19 cellular contexts compared by ENCODE assay signal in genomic region chr5:179568731-179569130, GRCh38. TPM values are rescaled to one million over a fixed set of nuclear protein-coding genes. Genes with fewer than 3 reads are reported as not detected.
A peak's percentile ranks its signal among the peaks of the same experiment; 100 is the strongest.
DNase-seq lines count a peak whose midpoint lies in the region; ATAC-seq, FAIRE-seq and TF ChIP-seq lines count a peak whose summit lies in the region.
"Had no signal": no experiment of that assay in that cellular context is flagged by ENCODE, and none has a peak within 500 bp of the region (broad histone marks: within the 10 kb centered on the region; RNA-seq: fewer than 3 reads in every experiment).

No MANE protein-coding gene starts in this region.

- no peaks in the 10 kb centered on the region for H3K79me2 ChIP-seq in endothelial cell of umbilical vein (ENCODE audit: control insufficient read depth, insufficient read depth, low read length)

- no peak overlapping the region for H3K4me3 Mint-ChIP-seq in activated CD4-positive, alpha-beta memory T cell treated with anti-CD3 and anti-CD28 coated beads, Interleukin-2, amount 10 ng/mL, durations not matched to agents 7 days and 5 days
- no peak overlapping the region for H3K4me3 Mint-ChIP-seq in activated CD4-positive, alpha-beta memory T cell treated with anti-CD3 and anti-CD28 coated beads for 36 hours
- no peak overlapping the region for H3K4me3 Mint-ChIP-seq in T-cell
- no peak overlapping the region for H3K4me3 Mint-ChIP-seq in nephron progenitor cell
- H3K4me3 Mint-ChIP-seq: activated B cell treated with CpG ODN at 0.5 μM for 24 hours, CD14-positive monocyte had no signal

- H2AFZ ChIP-seq in endothelial cell of umbilical vein (ENCODE audit: low read depth, low read length): no peak overlapping the region

- H3K36me3 Mint-ChIP-seq in activated CD4-positive, alpha-beta memory T cell treated with anti-CD3 and anti-CD28 coated beads, Interleukin-2, amount 10 ng/mL, durations not matched to agents 7 days and 5 days (ENCODE audit: low read depth): peaks cover 45% of the 10 kb centered on the region
- peaks cover 28% of the 10 kb centered on the region for H3K36me3 Mint-ChIP-seq in activated CD4-positive, alpha-beta memory T cell treated with anti-CD3 and anti-CD28 coated beads for 36 hours
- H3K36me3 Mint-ChIP-seq in T-cell (peaks cover 29% of the 10 kb centered on the region), nephron progenitor cell (ENCODE audit: low read depth) (peaks cover 62% of the 10 kb centered on the region)

- H3K36me3 ChIP-seq in endothelial cell of umbilical vein (ENCODE audit: control insufficient read depth in 2 of 2, extremely low read depth in 1 of 2, insufficient read depth in 2 of 2, low read length in 2 of 2): peaks cover 7 to 20% of the 10 kb centered on the region in 2 experiments

- no peaks in the 10 kb centered on the region for H3K27me3 Mint-ChIP-seq in activated CD4-positive, alpha-beta memory T cell treated with anti-CD3 and anti-CD28 coated beads, Interleukin-2, amount 10 ng/mL, durations not matched to agents 7 days and 5 days
- H3K27me3 Mint-ChIP-seq in activated CD4-positive, alpha-beta memory T cell treated with anti-CD3 and anti-CD28 coated beads for 36 hours: no peaks in the 10 kb centered on the region
- H3K27me3 Mint-ChIP-seq in T-cell (no peaks in the 10 kb centered on the region), nephron progenitor cell (ENCODE audit: low read depth, poor library complexity) (no peaks in the 10 kb centered on the region)
- H3K27me3 Mint-ChIP-seq: activated B cell treated with CpG ODN at 0.5 μM for 24 hours had no signal

- H3K9me3 ChIP-seq in endothelial cell of umbilical vein (replicated peaks; ENCODE audit: control insufficient read depth, insufficient read depth, low read length): no peaks in the 10 kb centered on the region
- H3K9me3 ChIP-seq: esophagus muscularis mucosa, prostate gland, thyroid gland had no signal

- intact Hi-C loops in activated CD4-positive, alpha-beta memory T cell treated with anti-CD3 and anti-CD28 coated beads for 36 hours (cut with micrococcal nuclease): no loop called here
- intact Hi-C loops in endothelial cell of umbilical vein (cut with micrococcal nuclease): loop anchor here (1.0 kb wide), 1 partner anchor 9 kb away; no protein-coding TSS in a partner anchor

- no TSS peak for BruUV-seq in endothelial cell of umbilical vein (replicated peaks; lab: Mats Ljungman, UMichigan)

- H3K27me3 ChIP-seq in endothelial cell of umbilical vein (ENCODE audit: control insufficient read depth in 2 of 2, insufficient read depth in 2 of 2, low read length in 2 of 2): no peaks in the 10 kb centered on the region
- H3K27me3 ChIP-seq: esophagus muscularis mucosa, thyroid gland had no signal

- no peak for ATAC-seq in T-cell (replicated peaks in 1 of 4)

- H3K9me1 ChIP-seq in endothelial cell of umbilical vein (replicated peaks; ENCODE audit: control insufficient read depth, extremely low read depth, insufficient read depth, low read length): no peaks in the 10 kb centered on the region

- no peak for TF ChIP-seq CTCF in endothelial cell of umbilical vein (IDR thresholded peaks at IDR 0.05; ENCODE audit: extremely low read depth in 1 of 2, insufficient read depth in 1 of 2, low read depth in 1 of 2, low read length in 2 of 2)
- no peak for TF ChIP-seq CTCF in nephron progenitor cell (IDR thresholded peaks at IDR 0.05)
- TF ChIP-seq CTCF in GM13977 (IDR thresholded peaks at IDR 0.05; ENCODE audit: extremely low read depth, insufficient read depth, missing control alignments): no peak

- TF ChIP-seq POLR2A in endothelial cell of umbilical vein (IDR thresholded peaks at IDR 0.05; ENCODE audit: low read depth, low read length): no peak

- dilution Hi-C loops in endothelial cell of umbilical vein (cut with MboI; ENCODE audit: extremely low pct_ligation_motif_present, low sequenced_read_pairs): no loop called here

- CTCF ChIA-PET in activated CD4-positive, alpha-beta memory T cell treated with anti-CD3 and anti-CD28 coated beads, Interleukin-2, amount 10 ng/mL, durations not matched to agents 7 days and 5 days (lab: Charles Lee): no interaction called here
- CTCF ChIA-PET in activated CD4-positive, alpha-beta memory T cell treated with anti-CD3 and anti-CD28 coated beads for 36 hours (lab: Charles Lee): no interaction called here
- CTCF ChIA-PET in T-cell (lab: Charles Lee) (no interaction called here), endothelial cell of umbilical vein (lab: Charles Lee) (no interaction called here)

- no peak overlapping the region for H3K9ac ChIP-seq in endothelial cell of umbilical vein (replicated peaks; ENCODE audit: extremely low read depth, insufficient read depth, low read length)

- DNase-seq in activated CD4-positive, alpha-beta memory T cell treated with anti-CD3 and anti-CD28 coated beads, Interleukin-2, amount 10 ng/mL, durations not matched to agents 7 days and 5 days: no peak
- no peak for DNase-seq in activated CD4-positive, alpha-beta memory T cell treated with anti-CD3 and anti-CD28 coated beads for 36 hours
- no peak for DNase-seq in T-cell
- DNase-seq in endothelial cell of umbilical vein (ENCODE audit: low read depth, low spot score): peak; percentile 90
- DNase-seq in nephron progenitor cell: no peak
- no peak for DNase-seq in GM13977 (ENCODE audit: low spot score)
- DNase-seq in NCI-H1092 treated with DMSO at 0.1 percent for 48 hours (lab: John Stamatoyannopoulos, UW): no peak
- DNase-seq in NCI-H82 treated with DMSO at 0.1 percent for 48 hours (lab: John Stamatoyannopoulos, UW; ENCODE audit: unreplicated experiment): no peak
- DNase-seq: activated B cell treated with CpG ODN at 0.5 μM for 24 hours, amygdala, cortex of kidney, HCEC 1CT, NCI-H146, NCI-H446, thyroid gland had no signal

- peaks cover 9% of the 10 kb centered on the region for H3K4me1 ChIP-seq in endothelial cell of umbilical vein (ENCODE audit: control insufficient read depth, extremely low read depth, insufficient read depth, low read length)
- H3K4me1 ChIP-seq: prostate gland, thyroid gland had no signal

- no peaks in the 10 kb centered on the region for H3K4me1 Mint-ChIP-seq in activated CD4-positive, alpha-beta memory T cell treated with anti-CD3 and anti-CD28 coated beads, Interleukin-2, amount 10 ng/mL, durations not matched to agents 7 days and 5 days
- no peaks in the 10 kb centered on the region for H3K4me1 Mint-ChIP-seq in activated CD4-positive, alpha-beta memory T cell treated with anti-CD3 and anti-CD28 coated beads for 36 hours (ENCODE audit: low read depth)
- H3K4me1 Mint-ChIP-seq in T-cell (peaks cover 0 to 5% (median 0%) of the 10 kb centered on the region in 3 donors), nephron progenitor cell (no peaks in the 10 kb centered on the region)
- H3K4me1 Mint-ChIP-seq: activated B cell treated with CpG ODN at 0.5 μM for 24 hours, CD14-positive monocyte had no signal

- H3K4me2 ChIP-seq in endothelial cell of umbilical vein (ENCODE audit: insufficient read depth, low read length): no peak overlapping the region

- no peak overlapping the region for H3K4me3 ChIP-seq in endothelial cell of umbilical vein (replicated peaks in 1 of 3; ENCODE audit: insufficient read depth in 1 of 3, low read depth in 1 of 3, low read length in 3 of 3)
- H3K4me3 ChIP-seq: esophagus muscularis mucosa, prostate gland, thyroid gland had no signal

- H3K27ac Mint-ChIP-seq in activated CD4-positive, alpha-beta memory T cell treated with anti-CD3 and anti-CD28 coated beads, Interleukin-2, amount 10 ng/mL, durations not matched to agents 7 days and 5 days: peak overlapping the region; percentile 34
- no peak overlapping the region for H3K27ac Mint-ChIP-seq in activated CD4-positive, alpha-beta memory T cell treated with anti-CD3 and anti-CD28 coated beads for 36 hours
- peak overlapping the region; percentile 53 to 72 for H3K27ac Mint-ChIP-seq in T-cell
- H3K27ac Mint-ChIP-seq in nephron progenitor cell: peak overlapping the region; percentile 2
- H3K27ac Mint-ChIP-seq: activated B cell treated with CpG ODN at 0.5 μM for 24 hours had no signal

- H4K20me1 ChIP-seq in endothelial cell of umbilical vein (replicated peaks; ENCODE audit: control insufficient read depth, extremely low read depth, insufficient read depth, low read length): no peaks in the 10 kb centered on the region

- POLR2A ChIA-PET in activated CD4-positive, alpha-beta memory T cell treated with anti-CD3 and anti-CD28 coated beads, Interleukin-2, amount 10 ng/mL, durations not matched to agents 7 days and 5 days (lab: Charles Lee): no interaction called here
- POLR2A ChIA-PET in activated CD4-positive, alpha-beta memory T cell treated with anti-CD3 and anti-CD28 coated beads for 36 hours (lab: Charles Lee): no interaction called here
- POLR2A ChIA-PET in T-cell (lab: Charles Lee): no interaction called here
- POLR2A ChIA-PET in endothelial cell of umbilical vein (lab: Charles Lee): no interaction called here

- no peaks in the 10 kb centered on the region for H3K9me3 Mint-ChIP-seq in activated CD4-positive, alpha-beta memory T cell treated with anti-CD3 and anti-CD28 coated beads, Interleukin-2, amount 10 ng/mL, durations not matched to agents 7 days and 5 days
- no peaks in the 10 kb centered on the region for H3K9me3 Mint-ChIP-seq in activated CD4-positive, alpha-beta memory T cell treated with anti-CD3 and anti-CD28 coated beads for 36 hours
- H3K9me3 Mint-ChIP-seq in T-cell (no peaks in the 10 kb centered on the region), nephron progenitor cell (no peaks in the 10 kb centered on the region)
- H3K9me3 Mint-ChIP-seq: activated B cell treated with CpG ODN at 0.5 μM for 24 hours, CD14-positive monocyte had no signal

- in situ Hi-C loops in GM13977 (cut with MboI; ENCODE audit: low pct_unique_long_range_greater_than_20kb, low sequenced_read_pairs, unreplicated experiment): no loop called here

- peak overlapping the region; percentile 4 for H3K27ac ChIP-seq in endothelial cell of umbilical vein (ENCODE audit: insufficient read depth, low read depth, low read length)
- H3K27ac ChIP-seq: prostate gland, thyroid gland had no signal

- FAIRE-seq in endothelial cell of umbilical vein (lab: Jason Lieb, UNC): peak; percentile 78
- FAIRE-seq: GM12892 had no signal

RNA-seq across cellular contexts. Expression of gene RUFY1, which starts 18.4 kb away (rescaled TPM):
- 10 to 100 TPM; 36.1 to 39.1 TPM for total RNA-seq in activated CD4-positive, alpha-beta memory T cell treated with anti-CD3 and anti-CD28 coated beads, Interleukin-2, amount 10 ng/mL, durations not matched to agents 7 days and 5 days
- 10 to 100 TPM; 30.3 to 34.0 TPM for total RNA-seq in activated CD4-positive, alpha-beta memory T cell treated with anti-CD3 and anti-CD28 coated beads for 36 hours
- total RNA-seq in T-cell (10 to 100 TPM; 35.2 to 63.6 (median 47.7) TPM), endothelial cell of umbilical vein (43.3 and 44.9 TPM in 2 replicates)
- polyA plus RNA-seq in endothelial cell of umbilical vein: 25.4 and 25.6 TPM in 2 replicates
- 25.4 and 26.8 TPM in 2 replicates for polyA plus RNA-seq in endothelial cell of umbilical vein (2011; cell fraction: cytosol; rRNA removed)
- 59.7 and 71.6 TPM in 2 replicates for polyA plus RNA-seq in endothelial cell of umbilical vein (2011; cell fraction: nucleus; rRNA removed)
- polyA plus RNA-seq in endothelial cell of umbilical vein (2012): 26.9 and 28.1 TPM in 2 replicates
- polyA minus RNA-seq in endothelial cell of umbilical vein: 32.1 and 39.4 TPM in 2 replicates
- 15.3 TPM for polyA minus RNA-seq in endothelial cell of umbilical vein (2011; cell fraction: cytosol; rRNA and poly(A)+ RNA removed)
- polyA minus RNA-seq in endothelial cell of umbilical vein (2011; cell fraction: nucleus; rRNA and poly(A)+ RNA removed): 31.0 and 36.0 TPM in 2 replicates

RNA-seq across cellular contexts. Expression of gene HNRNPH1, which starts 54.7 kb away (rescaled TPM):
- total RNA-seq in activated CD4-positive, alpha-beta memory T cell treated with anti-CD3 and anti-CD28 coated beads, Interleukin-2, amount 10 ng/mL, durations not matched to agents 7 days and 5 days: 100 to 1,000 TPM; 675 to 699 TPM
- 100 to 1,000 TPM; 604 to 611 TPM for total RNA-seq in activated CD4-positive, alpha-beta memory T cell treated with anti-CD3 and anti-CD28 coated beads for 36 hours
- 1,000 to 10,000 TPM; 1,278 to 2,165 (median 1,301) TPM for total RNA-seq in T-cell
- 969 and 993 TPM in 2 replicates for total RNA-seq in endothelial cell of umbilical vein
- 197 and 348 TPM in 2 replicates for polyA plus RNA-seq in endothelial cell of umbilical vein
- polyA plus RNA-seq in endothelial cell of umbilical vein (2011; cell fraction: cytosol; rRNA removed): 194 and 211 TPM in 2 replicates
- 1,780 and 2,211 TPM in 2 replicates for polyA plus RNA-seq in endothelial cell of umbilical vein (2011; cell fraction: nucleus; rRNA removed)
- polyA plus RNA-seq in endothelial cell of umbilical vein (2012): 429 and 572 TPM in 2 replicates
- 804 and 1,117 TPM in 2 replicates for polyA minus RNA-seq in endothelial cell of umbilical vein
- polyA minus RNA-seq in endothelial cell of umbilical vein (2011; cell fraction: cytosol; rRNA and poly(A)+ RNA removed): 519 TPM
- 1,579 and 2,590 TPM in 2 replicates for polyA minus RNA-seq in endothelial cell of umbilical vein (2011; cell fraction: nucleus; rRNA and poly(A)+ RNA removed)
